ENCODE assay signal across 8 cellular contexts in the genomic region with DNA sequence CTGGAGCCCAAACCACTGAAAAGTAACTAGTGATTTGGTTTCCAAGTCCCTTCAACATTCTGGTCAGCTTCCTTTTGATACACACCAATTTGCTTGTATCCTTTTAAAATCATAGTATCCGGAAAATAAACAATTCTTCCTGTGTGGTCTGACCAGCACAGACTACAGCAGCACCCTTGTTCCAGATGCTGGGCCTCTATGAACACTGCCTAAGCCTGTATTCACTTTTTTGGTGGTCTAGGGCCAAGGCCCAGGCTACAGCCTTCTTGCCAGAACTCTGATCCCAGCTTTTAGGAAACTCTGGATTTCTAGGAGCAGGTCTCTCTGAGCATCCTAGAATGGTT. TPM values are rescaled to one million over a fixed set of nuclear protein-coding genes. Genes with fewer than 3 reads are reported as not detected.
DNase-seq lines count a peak whose midpoint lies in the region; ATAC-seq and TF ChIP-seq lines count a peak whose summit lies in the region.

No MANE protein-coding gene starts in this region.

- H3K36me3 Mint-ChIP-seq in CD14-positive monocyte (peaks cover 0 to 2% of the 10 kb centered on the region in 2 donors), neural crest cell (ENCODE audit: low read depth) (no peaks in the 10 kb centered on the region)

- no peaks in the 10 kb centered on the region for H3K9me3 ChIP-seq in MG63
- no peaks in the 10 kb centered on the region for H3K9me3 ChIP-seq in endocrine pancreas (ENCODE audit: control insufficient read depth, low read length)

- no peaks in the 10 kb centered on the region for H3K4me1 ChIP-seq in endocrine pancreas (ENCODE audit: control insufficient read depth, insufficient read depth, low read length)

- H3K4me1 Mint-ChIP-seq in CD14-positive monocyte: peaks cover 14% of the 10 kb centered on the region
- H3K4me1 Mint-ChIP-seq in neural crest cell: peaks cover 24% of the 10 kb centered on the region

- no peak for TF ChIP-seq CTCF in CD14-positive monocyte (IDR thresholded peaks at IDR 0.05)
- TF ChIP-seq CTCF in neural crest cell (conservative IDR thresholded peaks at IDR 0.05): no peak

- H3K36me3 ChIP-seq in MG63 (peaks cover 3% of the 10 kb centered on the region), endocrine pancreas (ENCODE audit: control insufficient read depth, insufficient read depth, low read length) (no peaks in the 10 kb centered on the region)

- H3K27me3 Mint-ChIP-seq in CD14-positive monocyte (ENCODE audit: low read depth in 3 of 3) (peaks cover 37 to 44% (median 38%) of the 10 kb centered on the region in 3 donors), neural crest cell (ENCODE audit: low read depth) (peaks cover 7% of the 10 kb centered on the region)

- H3K4me3 ChIP-seq in MG63: peak overlapping the region; percentile 77
- H3K4me3 ChIP-seq in endocrine pancreas (ENCODE audit: control insufficient read depth, insufficient read depth, low read length): peak overlapping the region; percentile 15

- intact Hi-C loops in CD14-positive monocyte (cut with micrococcal nuclease): no loop called here

- ATAC-seq in GM19328 (IDR thresholded peaks at IDR 0.05; ENCODE audit: unreplicated experiment) (no peak), HG02981 (IDR thresholded peaks at IDR 0.05; ENCODE audit: unreplicated experiment) (no peak), HG03521 (IDR thresholded peaks at IDR 0.05; ENCODE audit: unreplicated experiment) (no peak)

- DNase-seq in CD14-positive monocyte (ENCODE audit: low spot score): no peak
- DNase-seq in MG63: no peak
- no peak for DNase-seq in neural crest cell (ENCODE audit: low read depth, low spot score)
- DNase-seq in SKM-1 treated with dmso at 0.1 percent for 144 hours (lab: John Stamatoyannopoulos, UW; ENCODE audit: unreplicated experiment): no peak

- H3K9me3 Mint-ChIP-seq in CD14-positive monocyte: peaks cover 2 to 14% (median 9%) of the 10 kb centered on the region in 7 donors
- no peaks in the 10 kb centered on the region for H3K9me3 Mint-ChIP-seq in neural crest cell

- H3K27me3 ChIP-seq in MG63 (no peaks in the 10 kb centered on the region), endocrine pancreas (ENCODE audit: control insufficient read depth, insufficient read depth, low read length) (no peaks in the 10 kb centered on the region)

- H3K27ac Mint-ChIP-seq in CD14-positive monocyte: no peak overlapping the region
- H3K27ac Mint-ChIP-seq in neural crest cell (ENCODE audit: unreplicated experiment): no peak overlapping the region

- H3K4me3 Mint-ChIP-seq in CD14-positive monocyte: peak overlapping the region; percentile 31 to 58
- H3K4me3 Mint-ChIP-seq in neural crest cell: peak overlapping the region; percentile 87

- H3K9ac ChIP-seq in endocrine pancreas (ENCODE audit: control insufficient read depth, insufficient read depth, low read length): peak overlapping the region; percentile 16

RNA-seq across cellular contexts. Expression of gene DDAH1, which starts 0.8 kb away (rescaled TPM):
- polyA plus RNA-seq in CD14-positive monocyte: not detected
- total RNA-seq in MG63 (2014; rRNA removed; shearing (Covaris generic); ENCODE audit: low replicate concordance): 18.2 and 20.8 TPM in 2 replicates
- 22.3 and 26.1 TPM in 2 replicates for total RNA-seq in neural crest cell
